Comparison of ENCODE assay signal across 22 cellular contexts in genomic region chr4:178306565-178306964, GRCh38.
A peak's percentile ranks its signal among the peaks of the same experiment; 100 is the strongest.
DNase-seq lines count a peak whose midpoint lies in the region; ATAC-seq and TF ChIP-seq lines count a peak whose summit lies in the region.
"Had no signal": no experiment of that assay in that cellular context is flagged by ENCODE, and none has a peak within 500 bp of the region (broad histone marks: within the 10 kb centered on the region; RNA-seq: fewer than 3 reads in every experiment).

No MANE protein-coding gene starts in this region.

- no peak overlapping the region for H3K9ac ChIP-seq in smooth muscle cell (ENCODE audit: low read depth)
- H3K9ac ChIP-seq: BLaER1 had no signal

- H4K20me1 ChIP-seq in smooth muscle cell (ENCODE audit: low read depth): no peaks in the 10 kb centered on the region
- H4K20me1 ChIP-seq: BLaER1 had no signal

- peak overlapping the region; percentile 78 for H2AFZ ChIP-seq in smooth muscle cell (ENCODE audit: low read depth)

- H3K4me1 ChIP-seq in smooth muscle cell (ENCODE audit: low read depth): no peaks in the 10 kb centered on the region
- H3K4me1 ChIP-seq in lower lobe of right lung: no peaks in the 10 kb centered on the region
- H3K4me1 ChIP-seq in naive thymus-derived CD4-positive, alpha-beta T cell (ENCODE audit: control insufficient read depth in 2 of 2, insufficient read depth in 2 of 2, low read length in 2 of 2): no peaks in the 10 kb centered on the region
- H3K4me1 ChIP-seq: BLaER1, heart right ventricle, prostate gland had no signal

- TF ChIP-seq CTCF in smooth muscle cell (IDR thresholded peaks at IDR 0.05; ENCODE audit: borderline replicate concordance, insufficient read depth, poor library complexity, severe bottlenecking) (no peak), lower lobe of right lung (IDR thresholded peaks at IDR 0.05) (no peak)

- H3K4me2 ChIP-seq in smooth muscle cell: peak overlapping the region; percentile 2
- H3K4me2 ChIP-seq: BLaER1 had no signal

- POLR2A ChIA-PET in naive thymus-derived CD4-positive, alpha-beta T cell (lab: Charles Lee): no interaction called here

- H3K9me3 ChIP-seq in smooth muscle cell (replicated peaks; ENCODE audit: low read depth) (no peaks in the 10 kb centered on the region), lower lobe of right lung (no peaks in the 10 kb centered on the region)
- H3K9me3 ChIP-seq in naive thymus-derived CD4-positive, alpha-beta T cell (ENCODE audit: control insufficient read depth in 2 of 3, low read length in 3 of 3): no peaks in the 10 kb centered on the region
- H3K9me3 ChIP-seq: BLaER1, heart right ventricle, prostate gland had no signal

- H3K27me3 ChIP-seq in smooth muscle cell (ENCODE audit: low read depth) (no peaks in the 10 kb centered on the region), lower lobe of right lung (ENCODE audit: low read depth) (no peaks in the 10 kb centered on the region)
- H3K27me3 ChIP-seq in naive thymus-derived CD4-positive, alpha-beta T cell (ENCODE audit: control insufficient read depth in 2 of 2, insufficient read depth in 2 of 2, low read length in 2 of 2): no peaks in the 10 kb centered on the region
- H3K27me3 ChIP-seq: BLaER1, heart right ventricle had no signal

- WGBS in smooth muscle cell (ENCODE audit: low lambda C conversion rate): 25% methylated on average over 3 of the region's 3 CpGs

- CTCF ChIA-PET in naive thymus-derived CD4-positive, alpha-beta T cell (lab: Charles Lee): no interaction called here

- H3K4me3 Mint-ChIP-seq in naive thymus-derived CD4-positive, alpha-beta T cell: no peak overlapping the region
- H3K4me3 Mint-ChIP-seq: central memory CD8-positive, alpha-beta T cell; IgD-negative memory B cell; nephron progenitor cell had no signal

- no peaks in the 10 kb centered on the region for H3F3A ChIP-seq in smooth muscle cell (ENCODE audit: low read depth)

- no peak overlapping the region for H3K27ac Mint-ChIP-seq in naive thymus-derived CD4-positive, alpha-beta T cell
- H3K27ac Mint-ChIP-seq: nephron progenitor cell had no signal

- H3K36me3 ChIP-seq in smooth muscle cell (ENCODE audit: low read depth) (no peaks in the 10 kb centered on the region), lower lobe of right lung (no peaks in the 10 kb centered on the region)
- H3K36me3 ChIP-seq in naive thymus-derived CD4-positive, alpha-beta T cell (ENCODE audit: control insufficient read depth in 2 of 3, insufficient read depth in 3 of 3, low read length in 3 of 3): no peaks in the 10 kb centered on the region
- H3K36me3 ChIP-seq: BLaER1, heart right ventricle, prostate gland had no signal

- H3K27me3 Mint-ChIP-seq in naive thymus-derived CD4-positive, alpha-beta T cell: no peaks in the 10 kb centered on the region
- H3K27me3 Mint-ChIP-seq: central memory CD8-positive, alpha-beta T cell; IgD-negative memory B cell had no signal

- no peak overlapping the region for H3K27ac ChIP-seq in smooth muscle cell (ENCODE audit: low read depth)
- H3K27ac ChIP-seq in lower lobe of right lung: no peak overlapping the region
- no peak overlapping the region for H3K27ac ChIP-seq in naive thymus-derived CD4-positive, alpha-beta T cell (ENCODE audit: low read depth, low read length)
- H3K27ac ChIP-seq: 22Rv1, BLaER1, heart right ventricle, prostate gland had no signal

- intact Hi-C loops in lower lobe of right lung (cut with DNase I): no loop called here
- intact Hi-C loops in naive thymus-derived CD4-positive, alpha-beta T cell (cut with micrococcal nuclease): no loop called here

- no peaks in the 10 kb centered on the region for H3K4me1 Mint-ChIP-seq in naive thymus-derived CD4-positive, alpha-beta T cell
- H3K4me1 Mint-ChIP-seq: central memory CD8-positive, alpha-beta T cell; IgD-negative memory B cell; nephron progenitor cell had no signal

- H3K36me3 Mint-ChIP-seq in naive thymus-derived CD4-positive, alpha-beta T cell: no peaks in the 10 kb centered on the region
- H3K36me3 Mint-ChIP-seq: IgD-negative memory B cell had no signal

- H3K9me3 Mint-ChIP-seq in naive thymus-derived CD4-positive, alpha-beta T cell: peaks cover 0 to 22% (median 0%) of the 10 kb centered on the region in 11 donors
- H3K9me3 Mint-ChIP-seq: IgD-negative memory B cell, nephron progenitor cell had no signal

- ATAC-seq in lower lobe of right lung: no peak
- ATAC-seq in naive thymus-derived CD4-positive, alpha-beta T cell: no peak

- H3K4me3 ChIP-seq in smooth muscle cell (no peak overlapping the region), lower lobe of right lung (no peak overlapping the region)
- H3K4me3 ChIP-seq in naive thymus-derived CD4-positive, alpha-beta T cell (ENCODE audit: low read length): no peak overlapping the region
- H3K4me3 ChIP-seq: BLaER1, heart right ventricle, prostate gland had no signal

- H3K79me2 ChIP-seq in smooth muscle cell (ENCODE audit: low read depth): no peaks in the 10 kb centered on the region

- DNase-seq in NCI-H1694 (lab: John Stamatoyannopoulos, UW) (peak; percentile 0), NCI-H1694 treated with DMSO at 0.1 percent for 48 hours (lab: John Stamatoyannopoulos, UW) (no peak), astrocyte of the hippocampus (ENCODE audit: low read depth, low spot score) (peak; percentile 78), iPS-NIHi7 (ENCODE audit: extremely low spot score) (peak; percentile 18), smooth muscle cell (lab: John Stamatoyannopoulos, UW; ENCODE audit: unreplicated experiment) (no peak), NCI-H1092 treated with DMSO at 0.1 percent for 48 hours (lab: John Stamatoyannopoulos, UW) (no peak), lower lobe of right lung (no peak)
- no peak for DNase-seq in naive thymus-derived CD4-positive, alpha-beta T cell
- DNase-seq: GOT3, heart right ventricle, midbrain, MV-4-11, NCI-H2081 treated with DMSO at 0.1 percent for 48 hours, NCI-H510A treated with DMSO at 0.1 percent for 48 hours, nephron progenitor cell, RPMI8226, small intestine had no signal

Comparison
In these comparisons a context has a peak if more than half of its experiments do, and no peak if none do; other contexts are left out.
1. DNase-seq: peak in NCI-H1694 (single experiment), astrocyte of the hippocampus (single experiment) and iPS-NIHi7 (single experiment); none in NCI-H1694 treated with DMSO at 0.1 percent for 48 hours (single experiment), smooth muscle cell (single experiment), NCI-H1092 treated with DMSO at 0.1 percent for 48 hours (single experiment), lower lobe of right lung (single experiment) and naive thymus-derived CD4-positive, alpha-beta T cell (0 of 9).